1 cellular context compared by ENCODE assay signal in genomic region chr20:49475979-49476378, GRCh38.
TF ChIP-seq lines count a peak whose summit lies in the region.

No MANE protein-coding gene starts in this region.

TF ChIP-seq in HEK293, 187 proteins besides CTCF, POLR2A, EP300 and RAD21 (continued from another document):
- peak; percentile 73 for TF ChIP-seq ZNF335 (tag by site-specific recombination; conservative IDR thresholded peaks at IDR 0.05)
